23 cellular contexts compared by ENCODE assay signal in the genomic region with DNA sequence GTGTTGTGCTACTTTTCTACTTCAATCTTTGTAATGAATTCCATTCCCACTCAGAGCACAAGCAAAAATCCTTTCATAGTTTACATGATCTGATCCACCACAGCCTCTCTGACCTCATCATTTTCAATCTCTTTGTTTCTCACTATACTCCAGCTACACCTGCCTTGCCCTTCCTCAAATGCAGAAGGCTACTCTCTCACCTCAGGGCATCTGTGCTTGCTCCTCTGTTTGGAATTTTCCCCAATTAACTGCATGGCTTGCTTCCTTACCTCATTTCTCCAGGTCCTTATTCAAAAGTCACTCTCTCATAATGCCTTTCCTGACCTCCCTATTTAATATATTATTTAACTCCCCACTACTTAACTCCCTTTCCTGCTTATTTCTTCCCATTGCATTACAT.
"Had no signal": no experiment of that assay in that cellular context is flagged by ENCODE, and none has a peak within 500 bp of the region (broad histone marks: within the 10 kb centered on the region; RNA-seq: fewer than 3 reads in every experiment).

No MANE protein-coding gene starts in this region.

- ATAC-seq: K562 had no signal

- H3K9ac ChIP-seq: KMS-11 had no signal

- FAIRE-seq: HTR-8/SVneo, K562, RCC 7860 had no signal

- H3K36me3 Mint-ChIP-seq: IgD-negative memory B cell had no signal

- H3K27ac ChIP-seq: HL-60, KMS-11, SJSA1, SK-N-MC had no signal

- H3K9me3 ChIP-seq: SJSA1 had no signal

- H3K4me1 Mint-ChIP-seq: IgD-negative memory B cell had no signal

- H3K27ac Mint-ChIP-seq: IgD-negative memory B cell had no signal

- H3K4me1 ChIP-seq: SJSA1 had no signal

- H3K27me3 ChIP-seq: SJSA1 had no signal

- H3K4me2 ChIP-seq: KMS-11 had no signal

- H3K36me3 ChIP-seq: SJSA1 had no signal

- DNase-seq: NCI-H1092, NCI-H1105 treated with DMSO at 0.1 percent for 48 hours, NCI-H1417 treated with DMSO at 0.1 percent for 48 hours, NCI-H146, NCI-H1694 treated with DMSO at 0.1 percent for 48 hours, NCI-H1930, NCI-H2081, NCI-H2107, NCI-H2227 treated with DMSO at 0.1 percent for 48 hours, NCI-H524, NCI-H526 treated with DMSO at 0.1 percent for 48 hours, NCI-H774, Right ventricle myocardium superior, RPMI8226, SIG-M5 had no signal

- H3K4me3 Mint-ChIP-seq: IgD-negative memory B cell had no signal

- H3K4me3 ChIP-seq: K562, SJSA1, SK-N-MC had no signal
